Comparison of ENCODE assay signal across 20 cellular contexts in genomic region chr14:99452968-99453367, GRCh38. TPM values are rescaled to one million over a fixed set of nuclear protein-coding genes. Genes with fewer than 3 reads are reported as not detected.
A peak's percentile ranks its signal among the peaks of the same experiment; 100 is the strongest.
DNase-seq lines count a peak whose midpoint lies in the region; ATAC-seq and TF ChIP-seq lines count a peak whose summit lies in the region.
"Had no signal": no experiment of that assay in that cellular context is flagged by ENCODE, and none has a peak within 500 bp of the region (broad histone marks: within the 10 kb centered on the region; RNA-seq: fewer than 3 reads in every experiment).

No MANE protein-coding gene starts in this region.

- no peak overlapping the region for H2BK5ac ChIP-seq in IMR-90 (ENCODE audit: low read depth, low read length, poor library complexity, severe bottlenecking)

- H3K23ac ChIP-seq in IMR-90 (ENCODE audit: low read depth, low read length), result no peak overlapping the region

- H2BK120ac ChIP-seq in IMR-90 (ENCODE audit: low read depth, low read length), result no peak overlapping the region

- WGBS in IMR-90 (ENCODE audit: extremely low coverage in 2 of 2, insufficient read length in 1 of 2), 2 experiments, result no CpG with 5 or more reads among the region's 4 CpGs

- H3K36me3 ChIP-seq in IMR-90 (ENCODE audit: control insufficient read depth, insufficient read depth, low read length), result peaks cover 17% of the 10 kb centered on the region

- CTCF ChIA-PET in IMR-90 (lab: Yijun Ruan, JAX), result interaction anchor here (0.7 kb wide), 1 partner anchor 23 kb away, joined by 4 read pairs; no protein-coding TSS in a partner anchor

- in situ Hi-C loops in IMR-90 (cut with MboI; ENCODE audit: low sequenced_read_pairs), result no loop called here

- H4K20me1 ChIP-seq in IMR-90 (ENCODE audit: insufficient read depth, low read length), result no peaks in the 10 kb centered on the region; the same call in 1 of the 2 replicates

- H3K27ac ChIP-seq in IMR-90 (ENCODE audit: insufficient read depth, low read length), result no peak overlapping the region
- H3K27ac ChIP-seq: BLaER1 had no signal

- TF ChIP-seq CTCF in IMR-90 (conservative IDR thresholded peaks at IDR 0.05; ENCODE audit: low read depth, low read length) (no peak), neural crest cell (conservative IDR thresholded peaks at IDR 0.05) (no peak)

- H3K4me2 ChIP-seq in IMR-90 (ENCODE audit: low read depth, low read length), result no peak overlapping the region
- H3K4me2 ChIP-seq: BLaER1 had no signal

- peaks cover 8% of the 10 kb centered on the region; the same call in 1 of the 2 replicates for H3K4me1 ChIP-seq in IMR-90 (ENCODE audit: control insufficient read depth, insufficient read depth, low read length)
- H3K4me1 ChIP-seq: BE2C had no signal

- H3K56ac ChIP-seq in IMR-90 (ENCODE audit: extremely low read depth, insufficient read depth, low read length), result no peak overlapping the region

- H3K27me3 Mint-ChIP-seq in immature natural killer cell (ENCODE audit: low read depth in 3 of 3), result peaks cover 0 to 2% (median 0%) of the 10 kb centered on the region in 3 donors
- no peaks in the 10 kb centered on the region for H3K27me3 Mint-ChIP-seq in neural crest cell (ENCODE audit: low read depth)
- H3K27me3 Mint-ChIP-seq: CD4-positive, alpha-beta memory T cell; CD4-positive, CD25-positive, alpha-beta regulatory T cell; CD8-positive, alpha-beta memory T cell had no signal

- H3K79me1 ChIP-seq in IMR-90 (ENCODE audit: low read depth in 1 of 2, low read length in 2 of 2), result peaks cover 11 to 22% of the 10 kb centered on the region in 2 experiments

- H3K9ac ChIP-seq in IMR-90 (ENCODE audit: low read depth, low read length), result no peak overlapping the region
- H3K9ac ChIP-seq: BLaER1 had no signal

- dilution Hi-C loops in IMR-90 (cut with HindIII; ENCODE audit: low sequenced_read_pairs, unreplicated experiment), result no loop called here

- POLR2A ChIA-PET in IMR-90 (lab: Charles Lee; ENCODE audit: unreplicated experiment), result no interaction called here

- no peaks in the 10 kb centered on the region for H3K9me3 ChIP-seq in IMR-90 (ENCODE audit: control insufficient read depth, insufficient read depth, low read length)
- H3K9me3 ChIP-seq: BE2C, BLaER1 had no signal

- H4K91ac ChIP-seq in IMR-90 (ENCODE audit: insufficient read depth, low read depth, low read length), result no peak overlapping the region

- no peak for TF ChIP-seq RAD21 in IMR-90 (IDR thresholded peaks at IDR 0.05; ENCODE audit: low read length)

- H2AFZ ChIP-seq in IMR-90 (replicated peaks; ENCODE audit: low read length, poor library complexity), result no peak overlapping the region

- intact Hi-C loops in IMR-90 (cut with micrococcal nuclease), result no loop called here

- H3K14ac ChIP-seq in IMR-90 (replicated peaks; ENCODE audit: low read depth, low read length), result no peak overlapping the region

- no peak overlapping the region for H3K4ac ChIP-seq in IMR-90 (ENCODE audit: low read depth, low read length)

- BruUV-seq in IMR-90 (replicated peaks; lab: Mats Ljungman, UMichigan), result no TSS peak

- H3K4me3 ChIP-seq in IMR-90 (ENCODE audit: insufficient read depth, low read depth, low read length), result no peak overlapping the region
- H3K4me3 ChIP-seq: BLaER1 had no signal

- H3K18ac ChIP-seq in IMR-90 (ENCODE audit: low read depth, low read length), result no peak overlapping the region

- DNase-seq in IMR-90, result no peak
- no peak for DNase-seq in immature natural killer cell
- DNase-seq in neural crest cell (ENCODE audit: low read depth, low spot score), result no peak
- DNase-seq in NCI-H2227 (lab: John Stamatoyannopoulos, UW; ENCODE audit: unreplicated experiment), result no peak
- no peak for DNase-seq in DMS114 treated with DMSO at 0.1 percent for 48 hours (lab: John Stamatoyannopoulos, UW; ENCODE audit: unreplicated experiment)
- DNase-seq in OCI-M2 (lab: John Stamatoyannopoulos, UW; ENCODE audit: unreplicated experiment), result no peak
- DNase-seq in NCI-H2196 (lab: John Stamatoyannopoulos, UW; ENCODE audit: unreplicated experiment), result no peak
- DNase-seq: 8988T; ACHN; BE2C; C1 segment of cervical spinal cord; CD4-positive, alpha-beta memory T cell; CD4-positive, CD25-positive, alpha-beta regulatory T cell; CD8-positive, alpha-beta memory T cell; COR-L47; DMS 273 treated with DMSO at 0.1 percent for 48 hours; DMS79 treated with DMSO at 0.1 percent for 48 hours; GF-D8 had no signal

- H3K9me1 ChIP-seq in IMR-90 (ENCODE audit: insufficient read depth, low read length), result peaks cover 6% of the 10 kb centered on the region

- H3K4me1 Mint-ChIP-seq in immature natural killer cell (peaks cover 49 to 52% of the 10 kb centered on the region in 2 donors), neural crest cell (no peaks in the 10 kb centered on the region)
- H3K4me1 Mint-ChIP-seq: CD14-positive monocyte had no signal

- peak; percentile 36; the same call in 1 of the 2 replicates for ATAC-seq in IMR-90 (ENCODE audit: low read depth)

- peak overlapping the region in 5 of 6 donors; percentile 28 to 63 (median 55) for H3K27ac Mint-ChIP-seq in immature natural killer cell
- H3K27ac Mint-ChIP-seq in neural crest cell (ENCODE audit: unreplicated experiment), result peak overlapping the region; percentile 47
- H3K27ac Mint-ChIP-seq: CD4-positive, CD25-positive, alpha-beta regulatory T cell had no signal

- no peaks in the 10 kb centered on the region for H3K9me3 Mint-ChIP-seq in immature natural killer cell
- H3K9me3 Mint-ChIP-seq in neural crest cell, result no peaks in the 10 kb centered on the region
- H3K9me3 Mint-ChIP-seq: CD14-positive monocyte; CD4-positive, alpha-beta memory T cell; CD4-positive, CD25-positive, alpha-beta regulatory T cell; CD8-positive, alpha-beta memory T cell had no signal

- H4K8ac ChIP-seq in IMR-90 (ENCODE audit: low read depth in 2 of 2, low read length in 2 of 2), result no peak overlapping the region

- H3K36me3 Mint-ChIP-seq in immature natural killer cell, result peaks cover 25 to 47% (median 29%) of the 10 kb centered on the region in 3 donors
- peaks cover 2% of the 10 kb centered on the region for H3K36me3 Mint-ChIP-seq in neural crest cell (ENCODE audit: low read depth)

- peak overlapping the region in 1 of 5 donors; percentile 28 for H3K4me3 Mint-ChIP-seq in immature natural killer cell
- H3K4me3 Mint-ChIP-seq in neural crest cell, result no peak overlapping the region
- H3K4me3 Mint-ChIP-seq: CD14-positive monocyte; CD4-positive, alpha-beta memory T cell; CD4-positive, CD25-positive, alpha-beta regulatory T cell; CD8-positive, alpha-beta memory T cell had no signal

- no peak overlapping the region for H2AK5ac ChIP-seq in IMR-90 (ENCODE audit: low read depth, low read length)

- H3K27me3 ChIP-seq in IMR-90 (ENCODE audit: control insufficient read depth, insufficient read depth, low read length), result no peaks in the 10 kb centered on the region
- H3K27me3 ChIP-seq: BE2C, BLaER1 had no signal

- no peak overlapping the region for H2BK20ac ChIP-seq in IMR-90 (ENCODE audit: low read depth, low read length)

- no peak for TF ChIP-seq POLR2A in IMR-90 (IDR thresholded peaks at IDR 0.05; ENCODE audit: low read depth, low read length)

- no peak overlapping the region for H2BK15ac ChIP-seq in IMR-90 (ENCODE audit: low read depth, low read length)

- no peak overlapping the region for H2AK9ac ChIP-seq in IMR-90 (replicated peaks; ENCODE audit: low read depth, low read length, poor library complexity)

- no peak overlapping the region for H4K5ac ChIP-seq in IMR-90 (ENCODE audit: low read depth, low read length)

TF ChIP-seq in IMR-90, 13 proteins besides CTCF, POLR2A, EP300 and RAD21:
- TF ChIP-seq RFX5 (IDR thresholded peaks at IDR 0.05; ENCODE audit: low read depth, low read length) (no peak), FOS (IDR thresholded peaks at IDR 0.05; ENCODE audit: low read depth, low read length) (no peak)

RNA-seq across cellular contexts. Expression of gene SETD3, which starts 27.7 kb away (rescaled TPM):
- total RNA-seq in IMR-90 (2012; rRNA removed), result 31.9 and 35.0 TPM in 2 replicates
- 15.9 and 18.8 TPM in 2 replicates for polyA plus RNA-seq in IMR-90 (2012; rRNA removed)
- polyA plus RNA-seq in IMR-90 (2012; cell fraction: cytosol; rRNA removed), result 5.3 and 7.6 TPM in 2 replicates
- polyA plus RNA-seq in IMR-90 (2012; cell fraction: nucleus; rRNA removed; ENCODE audit: low replicate concordance), result 1.7 and 11.2 TPM in 2 replicates
- 100 to 1,000 TPM in 1 of 3 donors, 10 to 100 TPM in 2; 60.8 to 112 (median 66.5) TPM for polyA plus RNA-seq in immature natural killer cell
- 33.1 and 36.1 TPM in 2 replicates for total RNA-seq in neural crest cell

RNA-seq across cellular contexts. Expression of gene CCNK, which starts 28.2 kb away (rescaled TPM):
- total RNA-seq in IMR-90 (2012; rRNA removed), result 18.8 and 33.1 TPM in 2 replicates
- 25.0 and 38.3 TPM in 2 replicates for polyA plus RNA-seq in IMR-90 (2012; rRNA removed)
- 9.1 and 12.6 TPM in 2 replicates for polyA plus RNA-seq in IMR-90 (2012; cell fraction: cytosol; rRNA removed)
- polyA plus RNA-seq in IMR-90 (2012; cell fraction: nucleus; rRNA removed; ENCODE audit: low replicate concordance), result 14.4 and 41.8 TPM in 2 replicates
- polyA plus RNA-seq in immature natural killer cell, result 10 to 100 TPM in 2 of 3 donors, 1 to 10 TPM in 1; 5.8 to 32.9 (median 13.2) TPM
- total RNA-seq in neural crest cell, result 69.6 and 71.8 TPM in 2 replicates
